8 cellular contexts compared by ENCODE assay signal in the genomic region with DNA sequence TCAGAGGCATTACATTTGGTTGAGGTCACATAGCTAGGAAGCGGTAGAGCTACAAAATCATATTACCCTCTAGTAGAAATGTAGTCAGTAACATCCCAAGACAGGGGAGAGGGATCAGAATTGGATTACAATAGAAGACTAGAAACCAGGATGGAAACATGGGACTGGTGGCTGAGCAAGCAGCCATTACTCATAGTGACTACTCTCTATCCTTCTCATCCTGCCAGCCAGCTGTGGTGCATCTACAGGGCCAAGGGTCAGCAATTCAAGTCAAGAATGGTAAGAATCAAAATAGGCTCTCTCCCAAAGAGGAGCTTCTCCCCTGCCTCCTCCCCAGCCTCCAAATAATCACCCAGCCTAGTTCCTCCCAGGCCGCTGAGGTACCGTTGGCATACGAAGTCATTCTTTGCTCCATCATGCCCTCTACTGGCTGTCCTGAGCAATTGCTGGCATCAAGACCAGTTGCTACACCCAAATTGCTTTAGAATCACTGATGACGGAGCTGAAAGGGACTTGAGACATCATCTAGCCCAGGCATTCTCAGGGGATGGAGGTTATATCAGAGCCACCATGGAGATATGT. TPM values are rescaled to one million over a fixed set of nuclear protein-coding genes. Genes with fewer than 3 reads are reported as not detected.
DNase-seq lines count a peak whose midpoint lies in the region; ATAC-seq, FAIRE-seq and TF ChIP-seq lines count a peak whose summit lies in the region.

No MANE protein-coding gene starts in this region.

- peaks cover 5 to 6% of the 10 kb centered on the region in 2 donors for H3K4me1 Mint-ChIP-seq in natural killer cell

- FAIRE-seq in A204.1 (lab: Jason Lieb, UNC) = peak; percentile 29

- DNase-seq in GM10248 (ENCODE audit: extremely low spot score) = peak; percentile 50
- peak; percentile 52 for DNase-seq in NCI-H2171 treated with DMSO at 0.1 percent for 48 hours (lab: John Stamatoyannopoulos, UW)
- peak; percentile 18 for DNase-seq in activated CD4-positive, alpha-beta T cell treated with anti-CD3 and anti-CD28 coated beads, Interleukin-2, amount 50 U/mL, for 1 hour
- DNase-seq in natural killer cell = no peak
- no peak for DNase-seq in posterior vena cava (ENCODE audit: low spot score)

- no peak overlapping the region for H3K27ac Mint-ChIP-seq in natural killer cell

- ATAC-seq in HG02852 (IDR thresholded peaks at IDR 0.05; ENCODE audit: unreplicated experiment) = peak; percentile 82
- peak; percentile 75 for ATAC-seq in esophagus mucosa
- ATAC-seq in natural killer cell = peak in 2 of 3 donors; percentile 42 to 78

- POLR2A ChIA-PET in GM10248 (lab: Yijun Ruan, JAX) = no interaction called here

- no peaks in the 10 kb centered on the region for H3K9me3 Mint-ChIP-seq in natural killer cell

- H3K36me3 Mint-ChIP-seq in natural killer cell = no peaks in the 10 kb centered on the region

- TF ChIP-seq CTCF in GM10248 (IDR thresholded peaks at IDR 0.05; ENCODE audit: control extremely low read depth, extremely low read depth, low read depth, missing control alignments) (peak; percentile 67), natural killer cell (IDR thresholded peaks at IDR 0.05) (peak; percentile 31)

- intact Hi-C loops in natural killer cell (cut with micrococcal nuclease) (no loop called here), posterior vena cava (cut with DNase I) (loop anchor here in 1 of 2 donors (5.0 kb wide), 1 partner anchor 493 kb away; no protein-coding TSS in a partner anchor)

- H3K27me3 Mint-ChIP-seq in natural killer cell (ENCODE audit: low read depth in 2 of 2) = peaks cover 3 to 18% of the 10 kb centered on the region in 2 donors

- H3K4me3 Mint-ChIP-seq in natural killer cell = no peak overlapping the region

- CTCF ChIA-PET in GM10248 (lab: Yijun Ruan, JAX) = interaction anchor here (0.8 to 3.4 kb wide), 13 partner anchors 9 to 538 kb away, joined by 3 to 28 read pairs (median 4); no protein-coding TSS in a partner anchor

RNA-seq across cellular contexts. Expression of gene AWAT2, which starts 19.4 kb away (rescaled TPM):
- total RNA-seq in esophagus mucosa (not detected), natural killer cell (not detected), posterior vena cava (not detected)

RNA-seq across cellular contexts. Expression of gene OTUD6A, which starts 31.9 kb away (rescaled TPM):
- total RNA-seq in esophagus mucosa = not detected
- total RNA-seq in natural killer cell = not detected
- total RNA-seq in posterior vena cava = not detected

Comparison
In these comparisons a context has a peak if more than half of its experiments do, and no peak if none do; other contexts are left out.
1. DNase-seq: peak in GM10248 (single experiment), NCI-H2171 treated with DMSO at 0.1 percent for 48 hours (single experiment) and activated CD4-positive, alpha-beta T cell treated with anti-CD3 and anti-CD28 coated beads, Interleukin-2, amount 50 U/mL, for 1 hour (single experiment); none in natural killer cell (single experiment) and posterior vena cava (single experiment).
2. Peak in every context shown above with its lines, with median percentiles within 50 percentile points of each other: ATAC-seq.